Comparison of ENCODE assay signal across 8 cellular contexts in the genomic region with DNA sequence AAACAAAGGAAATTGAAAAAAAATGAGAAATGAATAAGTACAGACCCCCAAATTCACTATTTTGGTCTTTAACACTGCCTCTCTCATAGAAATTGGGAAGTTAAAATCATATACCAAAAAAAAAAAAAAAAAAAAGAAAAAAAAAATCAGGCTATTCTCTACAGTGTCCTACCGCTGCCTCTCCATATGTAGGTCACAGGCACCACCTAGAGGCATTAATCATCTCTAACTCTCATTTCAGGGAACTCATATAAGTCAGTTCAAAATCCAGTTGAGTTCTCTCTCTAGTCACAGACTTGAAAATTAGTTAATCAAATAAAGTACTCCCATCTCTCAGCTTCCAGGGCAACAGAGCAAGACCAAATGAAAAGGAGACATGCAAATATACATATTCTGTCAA. TPM values are rescaled to one million over a fixed set of nuclear protein-coding genes. Genes with fewer than 3 reads are reported as not detected.
DNase-seq lines count a peak whose midpoint lies in the region; ATAC-seq and TF ChIP-seq lines count a peak whose summit lies in the region.

No MANE protein-coding gene starts in this region.

- H3K9me3 Mint-ChIP-seq in activated T-cell treated with anti-CD3 and anti-CD28 coated beads, Interleukin-2, amount 50 U/mL, for 72 hours = no peaks in the 10 kb centered on the region
- no peaks in the 10 kb centered on the region for H3K9me3 Mint-ChIP-seq in activated T-cell treated with anti-CD3 and anti-CD28 coated beads, Interleukin-2, amount 50 U/mL, for 4 hours
- H3K9me3 Mint-ChIP-seq in glutamatergic neuron (ENCODE audit: unreplicated experiment) = no peaks in the 10 kb centered on the region

- no peak overlapping the region for H3K27ac ChIP-seq in foreskin keratinocyte

- ATAC-seq in activated T-cell treated with anti-CD3 and anti-CD28 coated beads, Interleukin-2, amount 50 U/mL, for 72 hours (replicated peaks in 1 of 2) = peak; percentile 58 to 64
- ATAC-seq in activated T-cell treated with anti-CD3 and anti-CD28 coated beads, Interleukin-2, amount 50 U/mL, for 4 hours = no peak
- peak; percentile 65 for ATAC-seq in HG02981 (IDR thresholded peaks at IDR 0.05; ENCODE audit: unreplicated experiment)
- ATAC-seq in foreskin keratinocyte = peak; percentile 74

- H3K4me1 ChIP-seq in foreskin keratinocyte = no peaks in the 10 kb centered on the region

- H3K27me3 ChIP-seq in foreskin keratinocyte = peaks cover 18% of the 10 kb centered on the region

- peak; percentile 69 for TF ChIP-seq CTCF in foreskin keratinocyte (conservative IDR thresholded peaks at IDR 0.05)
- TF ChIP-seq CTCF in glutamatergic neuron (IDR thresholded peaks at IDR 0.05; ENCODE audit: partially characterized antibody, unreplicated experiment) = no peak

- peaks cover 6% of the 10 kb centered on the region for H3K27me3 Mint-ChIP-seq in activated T-cell treated with anti-CD3 and anti-CD28 coated beads, Interleukin-2, amount 50 U/mL, for 72 hours (ENCODE audit: low read depth)
- H3K27me3 Mint-ChIP-seq in activated T-cell treated with anti-CD3 and anti-CD28 coated beads, Interleukin-2, amount 50 U/mL, for 4 hours (ENCODE audit: low read depth) = peaks cover 9% of the 10 kb centered on the region
- H3K27me3 Mint-ChIP-seq in glutamatergic neuron (ENCODE audit: unreplicated experiment) = peaks cover 2% of the 10 kb centered on the region

- H3K4me1 Mint-ChIP-seq in activated T-cell treated with anti-CD3 and anti-CD28 coated beads, Interleukin-2, amount 50 U/mL, for 72 hours (ENCODE audit: low read depth) = no peaks in the 10 kb centered on the region
- no peaks in the 10 kb centered on the region for H3K4me1 Mint-ChIP-seq in activated T-cell treated with anti-CD3 and anti-CD28 coated beads, Interleukin-2, amount 50 U/mL, for 4 hours (ENCODE audit: low read depth)
- peaks cover 4% of the 10 kb centered on the region for H3K4me1 Mint-ChIP-seq in glutamatergic neuron (ENCODE audit: low read depth, unreplicated experiment)

- DNase-seq in activated T-cell treated with anti-CD3 and anti-CD28 coated beads, Interleukin-2, amount 50 U/mL, for 72 hours = peak in 1 of 2 donors; percentile 8
- no peak for DNase-seq in activated T-cell treated with anti-CD3 and anti-CD28 coated beads, Interleukin-2, amount 50 U/mL, for 4 hours
- peak; percentile 49 for DNase-seq in RPMI7951 (ENCODE audit: low read depth)
- DNase-seq in foreskin keratinocyte = peak; percentile 17 to 43
- no peak for DNase-seq in amygdala (lab: John Stamatoyannopoulos, UW)
- DNase-seq in glutamatergic neuron = no peak
- DNase-seq in DMS79 (lab: John Stamatoyannopoulos, UW) = no peak

- H3K36me3 Mint-ChIP-seq in activated T-cell treated with anti-CD3 and anti-CD28 coated beads, Interleukin-2, amount 50 U/mL, for 72 hours (ENCODE audit: insufficient read depth in 2 of 2) = no peaks in the 10 kb centered on the region
- no peaks in the 10 kb centered on the region for H3K36me3 Mint-ChIP-seq in activated T-cell treated with anti-CD3 and anti-CD28 coated beads, Interleukin-2, amount 50 U/mL, for 4 hours (ENCODE audit: insufficient read depth)
- H3K36me3 Mint-ChIP-seq in glutamatergic neuron (ENCODE audit: unreplicated experiment) = no peaks in the 10 kb centered on the region

- no peak overlapping the region for H3K4me3 Mint-ChIP-seq in activated T-cell treated with anti-CD3 and anti-CD28 coated beads, Interleukin-2, amount 50 U/mL, for 72 hours
- no peak overlapping the region for H3K4me3 Mint-ChIP-seq in activated T-cell treated with anti-CD3 and anti-CD28 coated beads, Interleukin-2, amount 50 U/mL, for 4 hours
- H3K4me3 Mint-ChIP-seq in glutamatergic neuron (ENCODE audit: unreplicated experiment) = no peak overlapping the region

- H3K27ac Mint-ChIP-seq in activated T-cell treated with anti-CD3 and anti-CD28 coated beads, Interleukin-2, amount 50 U/mL, for 72 hours = no peak overlapping the region
- no peak overlapping the region for H3K27ac Mint-ChIP-seq in glutamatergic neuron (ENCODE audit: unreplicated experiment)

RNA-seq across cellular contexts. Expression of gene COX18, which starts 47.9 kb away (rescaled TPM):
- total RNA-seq in activated T-cell treated with anti-CD3 and anti-CD28 coated beads, Interleukin-2, amount 50 U/mL, for 72 hours = 10 to 100 TPM; 19.1 to 20.3 TPM
- total RNA-seq in activated T-cell treated with anti-CD3 and anti-CD28 coated beads, Interleukin-2, amount 50 U/mL, for 4 hours = 10 to 100 TPM; 22.1 to 25.2 (median 23.0) TPM
- total RNA-seq in RPMI7951 (2014; rRNA removed; shearing (Covaris generic)) = 17.5 and 23.8 TPM in 2 replicates
- total RNA-seq in foreskin keratinocyte (15.6 and 16.7 TPM in 2 replicates), glutamatergic neuron (ENCODE audit: unreplicated experiment) (20.2 TPM)
- polyA plus RNA-seq in foreskin keratinocyte = 5.4 and 6.9 TPM in 2 replicates

Comparison
In these comparisons a context has a peak if more than half of its experiments do, and no peak if none do; other contexts are left out.
1. ATAC-seq: peak in activated T-cell treated with anti-CD3 and anti-CD28 coated beads, Interleukin-2, amount 50 U/mL, for 72 hours (2 of 2), HG02981 (single experiment) and foreskin keratinocyte (single experiment); none in activated T-cell treated with anti-CD3 and anti-CD28 coated beads, Interleukin-2, amount 50 U/mL, for 4 hours (0 of 2).
2. DNase-seq: peak in RPMI7951 (single experiment) and foreskin keratinocyte (2 of 2); none in activated T-cell treated with anti-CD3 and anti-CD28 coated beads, Interleukin-2, amount 50 U/mL, for 4 hours (single experiment), amygdala (0 of 56), glutamatergic neuron (single experiment) and DMS79 (single experiment).